In the genomic region with DNA sequence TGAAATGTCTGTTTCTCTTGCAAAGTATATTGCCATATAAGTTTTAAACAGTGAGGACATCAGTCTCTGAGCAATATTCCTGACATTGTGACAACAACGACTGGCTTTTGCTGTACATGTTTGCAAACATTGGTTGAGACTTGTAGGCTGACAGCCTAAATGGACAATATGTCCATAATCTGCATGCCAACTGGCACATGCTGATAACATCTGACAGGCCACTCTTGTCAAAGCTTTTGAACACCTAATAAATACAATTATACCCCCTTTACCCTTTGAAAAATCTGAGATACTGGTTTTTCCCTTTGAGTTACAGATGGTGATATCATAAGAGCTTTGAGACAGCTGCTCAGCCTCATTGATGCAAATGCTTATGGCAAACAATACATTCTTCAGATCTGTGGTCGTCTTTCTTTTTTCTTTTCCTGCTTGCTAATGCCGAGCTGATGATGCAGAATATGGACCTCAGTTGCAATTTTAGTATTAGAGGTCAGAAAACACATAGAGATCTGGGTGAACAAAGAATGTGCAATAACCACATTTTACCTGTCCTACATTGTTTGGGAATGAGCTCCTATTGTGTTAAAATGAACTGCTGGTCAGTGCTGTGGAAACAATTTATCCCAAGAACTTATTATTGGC, we compare ENCODE assay signal across 2 cellular contexts.
TF ChIP-seq lines count a peak whose summit lies in the region.

No MANE protein-coding gene starts in this region.

TF ChIP-seq in SK-N-SH, 30 proteins besides CTCF, POLR2A, EP300 and RAD21 (continued from another document):
- no peak for TF ChIP-seq MEF2A (IDR thresholded peaks at IDR 0.05; ENCODE audit: borderline replicate concordance, low read depth)
- peak; percentile 80; the same call in 1 of the 2 replicates for TF ChIP-seq MXI1 (IDR thresholded peaks at IDR 0.05; ENCODE audit: low read depth, low read length)
- peak; percentile 60; the same call in 1 of the 2 replicates for TF ChIP-seq FOXJ3 (CRISPR knock-in tag; IDR thresholded peaks at IDR 0.05)
- no peak for TF ChIP-seq NFIC (IDR thresholded peaks at IDR 0.05; ENCODE audit: borderline replicate concordance)
- TF ChIP-seq, protein P1, sequence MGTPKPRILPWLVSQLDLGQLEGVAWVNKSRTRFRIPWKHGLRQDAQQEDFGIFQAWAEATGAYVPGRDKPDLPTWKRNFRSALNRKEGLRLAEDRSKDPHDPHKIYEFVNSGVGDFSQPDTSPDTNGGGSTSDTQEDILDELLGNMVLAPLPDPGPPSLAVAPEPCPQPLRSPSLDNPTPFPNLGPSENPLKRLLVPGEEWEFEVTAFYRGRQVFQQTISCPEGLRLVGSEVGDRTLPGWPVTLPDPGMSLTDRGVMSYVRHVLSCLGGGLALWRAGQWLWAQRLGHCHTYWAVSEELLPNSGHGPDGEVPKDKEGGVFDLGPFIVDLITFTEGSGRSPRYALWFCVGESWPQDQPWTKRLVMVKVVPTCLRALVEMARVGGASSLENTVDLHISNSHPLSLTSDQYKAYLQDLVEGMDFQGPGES (IDR thresholded peaks at IDR 0.05; ENCODE audit: low read depth, low read length): no peak
- no peak for TF ChIP-seq FOXM1 (IDR thresholded peaks at IDR 0.05; ENCODE audit: low read depth)
- no peak for TF ChIP-seq ELF1 (IDR thresholded peaks at IDR 0.05)
- peak; percentile 94 for TF ChIP-seq GATA2 (CRISPR knock-in tag; IDR thresholded peaks at IDR 0.05)
- TF ChIP-seq RXRA (IDR thresholded peaks at IDR 0.05; ENCODE audit: borderline replicate concordance, low read depth): no peak
- peak; percentile 52 for TF ChIP-seq CHD2 (IDR thresholded peaks at IDR 0.05; ENCODE audit: low read length, partially characterized antibody)
- peak; percentile 63; the same call in 1 of the 2 replicates for TF ChIP-seq RFX5 (IDR thresholded peaks at IDR 0.05; ENCODE audit: low read length)
- no peak; the same call in 1 of the 2 replicates for TF ChIP-seq TCF12 (IDR thresholded peaks at IDR 0.05)
- no peak for TF ChIP-seq JUND (IDR thresholded peaks at IDR 0.05)
- no peak for TF ChIP-seq NRF1 (IDR thresholded peaks at IDR 0.05; ENCODE audit: low read depth, low read length)
- TF ChIP-seq RCOR1 (IDR thresholded peaks at IDR 0.05; ENCODE audit: low read length): peak; percentile 91
- TF ChIP-seq GABPA (IDR thresholded peaks at IDR 0.05; ENCODE audit: low read depth): no peak
- TF ChIP-seq EZH2phosphoT487 (IDR thresholded peaks at IDR 0.05; ENCODE audit: borderline replicate concordance, low read depth): no peak
- TF ChIP-seq, protein P2, sequence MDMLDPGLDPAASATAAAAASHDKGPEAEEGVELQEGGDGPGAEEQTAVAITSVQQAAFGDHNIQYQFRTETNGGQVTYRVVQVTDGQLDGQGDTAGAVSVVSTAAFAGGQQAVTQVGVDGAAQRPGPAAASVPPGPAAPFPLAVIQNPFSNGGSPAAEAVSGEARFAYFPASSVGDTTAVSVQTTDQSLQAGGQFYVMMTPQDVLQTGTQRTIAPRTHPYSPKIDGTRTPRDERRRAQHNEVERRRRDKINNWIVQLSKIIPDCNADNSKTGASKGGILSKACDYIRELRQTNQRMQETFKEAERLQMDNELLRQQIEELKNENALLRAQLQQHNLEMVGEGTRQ (IDR thresholded peaks at IDR 0.05; ENCODE audit: borderline replicate concordance, low read depth, low read length): no peak
- TF ChIP-seq, protein P3, sequence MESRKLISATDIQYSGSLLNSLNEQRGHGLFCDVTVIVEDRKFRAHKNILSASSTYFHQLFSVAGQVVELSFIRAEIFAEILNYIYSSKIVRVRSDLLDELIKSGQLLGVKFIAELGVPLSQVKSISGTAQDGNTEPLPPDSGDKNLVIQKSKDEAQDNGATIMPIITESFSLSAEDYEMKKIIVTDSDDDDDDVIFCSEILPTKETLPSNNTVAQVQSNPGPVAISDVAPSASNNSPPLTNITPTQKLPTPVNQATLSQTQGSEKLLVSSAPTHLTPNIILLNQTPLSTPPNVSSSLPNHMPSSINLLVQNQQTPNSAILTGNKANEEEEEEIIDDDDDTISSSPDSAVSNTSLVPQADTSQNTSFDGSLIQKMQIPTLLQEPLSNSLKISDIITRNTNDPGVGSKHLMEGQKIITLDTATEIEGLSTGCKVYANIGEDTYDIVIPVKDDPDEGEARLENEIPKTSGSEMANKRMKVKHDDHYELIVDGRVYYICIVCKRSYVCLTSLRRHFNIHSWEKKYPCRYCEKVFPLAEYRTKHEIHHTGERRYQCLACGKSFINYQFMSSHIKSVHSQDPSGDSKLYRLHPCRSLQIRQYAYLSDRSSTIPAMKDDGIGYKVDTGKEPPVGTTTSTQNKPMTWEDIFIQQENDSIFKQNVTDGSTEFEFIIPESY (IDR thresholded peaks at IDR 0.05; ENCODE audit: borderline replicate concordance, low read depth): no peak
- TF ChIP-seq POLR2AphosphoS5 (IDR thresholded peaks at IDR 0.05; ENCODE audit: low read depth, low read length): no peak
- TF ChIP-seq YY1 (IDR thresholded peaks at IDR 0.05; ENCODE audit: low read depth): no peak

TF ChIP-seq in SK-N-SH treated with all-trans-retinoic acid at 6 μM for 48 hours, 23 proteins besides CTCF, POLR2A, EP300 and RAD21 (continued from another document):
- TF ChIP-seq, protein P4, sequence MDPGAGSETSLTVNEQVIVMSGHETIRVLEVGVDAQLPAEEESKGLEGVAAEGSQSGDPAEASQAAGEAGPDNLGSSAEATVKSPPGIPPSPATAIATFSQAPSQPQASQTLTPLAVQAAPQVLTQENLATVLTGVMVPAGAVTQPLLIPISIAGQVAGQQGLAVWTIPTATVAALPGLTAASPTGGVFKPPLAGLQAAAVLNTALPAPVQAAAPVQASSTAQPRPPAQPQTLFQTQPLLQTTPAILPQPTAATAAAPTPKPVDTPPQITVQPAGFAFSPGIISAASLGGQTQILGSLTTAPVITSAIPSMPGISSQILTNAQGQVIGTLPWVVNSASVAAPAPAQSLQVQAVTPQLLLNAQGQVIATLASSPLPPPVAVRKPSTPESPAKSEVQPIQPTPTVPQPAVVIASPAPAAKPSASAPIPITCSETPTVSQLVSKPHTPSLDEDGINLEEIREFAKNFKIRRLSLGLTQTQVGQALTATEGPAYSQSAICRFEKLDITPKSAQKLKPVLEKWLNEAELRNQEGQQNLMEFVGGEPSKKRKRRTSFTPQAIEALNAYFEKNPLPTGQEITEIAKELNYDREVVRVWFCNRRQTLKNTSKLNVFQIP (CRISPR knock-in tag; IDR thresholded peaks at IDR 0.05; ENCODE audit: borderline replicate concordance, low read depth): no peak
- no peak for TF ChIP-seq TCF4 (CRISPR knock-in tag; IDR thresholded peaks at IDR 0.05; ENCODE audit: borderline replicate concordance)
- TF ChIP-seq SNAI2 (CRISPR knock-in tag; IDR thresholded peaks at IDR 0.05): no peak
- TF ChIP-seq PPARA (CRISPR knock-in tag; IDR thresholded peaks at IDR 0.05; ENCODE audit: borderline replicate concordance): no peak
- TF ChIP-seq, protein P5, sequence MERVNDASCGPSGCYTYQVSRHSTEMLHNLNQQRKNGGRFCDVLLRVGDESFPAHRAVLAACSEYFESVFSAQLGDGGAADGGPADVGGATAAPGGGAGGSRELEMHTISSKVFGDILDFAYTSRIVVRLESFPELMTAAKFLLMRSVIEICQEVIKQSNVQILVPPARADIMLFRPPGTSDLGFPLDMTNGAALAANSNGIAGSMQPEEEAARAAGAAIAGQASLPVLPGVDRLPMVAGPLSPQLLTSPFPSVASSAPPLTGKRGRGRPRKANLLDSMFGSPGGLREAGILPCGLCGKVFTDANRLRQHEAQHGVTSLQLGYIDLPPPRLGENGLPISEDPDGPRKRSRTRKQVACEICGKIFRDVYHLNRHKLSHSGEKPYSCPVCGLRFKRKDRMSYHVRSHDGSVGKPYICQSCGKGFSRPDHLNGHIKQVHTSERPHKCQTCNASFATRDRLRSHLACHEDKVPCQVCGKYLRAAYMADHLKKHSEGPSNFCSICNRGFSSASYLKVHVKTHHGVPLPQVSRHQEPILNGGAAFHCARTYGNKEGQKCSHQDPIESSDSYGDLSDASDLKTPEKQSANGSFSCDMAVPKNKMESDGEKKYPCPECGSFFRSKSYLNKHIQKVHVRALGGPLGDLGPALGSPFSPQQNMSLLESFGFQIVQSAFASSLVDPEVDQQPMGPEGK (CRISPR knock-in tag; IDR thresholded peaks at IDR 0.05; ENCODE audit: borderline replicate concordance): no peak
- no peak for TF ChIP-seq GLIS3 (CRISPR knock-in tag; IDR thresholded peaks at IDR 0.05)
- TF ChIP-seq ZNF8 (CRISPR knock-in tag; IDR thresholded peaks at IDR 0.05): no peak
- TF ChIP-seq ZFP30 (CRISPR knock-in tag; IDR thresholded peaks at IDR 0.05): no peak
- TF ChIP-seq ZC3H10 (CRISPR knock-in tag; IDR thresholded peaks at IDR 0.05): no peak
- no peak for TF ChIP-seq ESRRG (CRISPR knock-in tag; IDR thresholded peaks at IDR 0.05)
- TF ChIP-seq, protein P6, sequence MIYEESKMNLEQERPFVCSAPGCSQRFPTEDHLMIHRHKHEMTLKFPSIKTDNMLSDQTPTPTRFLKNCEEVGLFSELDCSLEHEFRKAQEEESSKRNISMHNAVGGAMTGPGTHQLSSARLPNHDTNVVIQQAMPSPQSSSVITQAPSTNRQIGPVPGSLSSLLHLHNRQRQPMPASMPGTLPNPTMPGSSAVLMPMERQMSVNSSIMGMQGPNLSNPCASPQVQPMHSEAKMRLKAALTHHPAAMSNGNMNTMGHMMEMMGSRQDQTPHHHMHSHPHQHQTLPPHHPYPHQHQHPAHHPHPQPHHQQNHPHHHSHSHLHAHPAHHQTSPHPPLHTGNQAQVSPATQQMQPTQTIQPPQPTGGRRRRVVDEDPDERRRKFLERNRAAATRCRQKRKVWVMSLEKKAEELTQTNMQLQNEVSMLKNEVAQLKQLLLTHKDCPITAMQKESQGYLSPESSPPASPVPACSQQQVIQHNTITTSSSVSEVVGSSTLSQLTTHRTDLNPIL (CRISPR knock-in tag; IDR thresholded peaks at IDR 0.05; ENCODE audit: low read depth): no peak
- no peak for TF ChIP-seq ZFP3 (CRISPR knock-in tag; IDR thresholded peaks at IDR 0.05)
- no peak for TF ChIP-seq CSDC2 (CRISPR knock-in tag; IDR thresholded peaks at IDR 0.05)
- TF ChIP-seq ZNF565 (CRISPR knock-in tag; conservative IDR thresholded peaks at IDR 0.05; ENCODE audit: low read depth): no peak
- TF ChIP-seq, protein P7, sequence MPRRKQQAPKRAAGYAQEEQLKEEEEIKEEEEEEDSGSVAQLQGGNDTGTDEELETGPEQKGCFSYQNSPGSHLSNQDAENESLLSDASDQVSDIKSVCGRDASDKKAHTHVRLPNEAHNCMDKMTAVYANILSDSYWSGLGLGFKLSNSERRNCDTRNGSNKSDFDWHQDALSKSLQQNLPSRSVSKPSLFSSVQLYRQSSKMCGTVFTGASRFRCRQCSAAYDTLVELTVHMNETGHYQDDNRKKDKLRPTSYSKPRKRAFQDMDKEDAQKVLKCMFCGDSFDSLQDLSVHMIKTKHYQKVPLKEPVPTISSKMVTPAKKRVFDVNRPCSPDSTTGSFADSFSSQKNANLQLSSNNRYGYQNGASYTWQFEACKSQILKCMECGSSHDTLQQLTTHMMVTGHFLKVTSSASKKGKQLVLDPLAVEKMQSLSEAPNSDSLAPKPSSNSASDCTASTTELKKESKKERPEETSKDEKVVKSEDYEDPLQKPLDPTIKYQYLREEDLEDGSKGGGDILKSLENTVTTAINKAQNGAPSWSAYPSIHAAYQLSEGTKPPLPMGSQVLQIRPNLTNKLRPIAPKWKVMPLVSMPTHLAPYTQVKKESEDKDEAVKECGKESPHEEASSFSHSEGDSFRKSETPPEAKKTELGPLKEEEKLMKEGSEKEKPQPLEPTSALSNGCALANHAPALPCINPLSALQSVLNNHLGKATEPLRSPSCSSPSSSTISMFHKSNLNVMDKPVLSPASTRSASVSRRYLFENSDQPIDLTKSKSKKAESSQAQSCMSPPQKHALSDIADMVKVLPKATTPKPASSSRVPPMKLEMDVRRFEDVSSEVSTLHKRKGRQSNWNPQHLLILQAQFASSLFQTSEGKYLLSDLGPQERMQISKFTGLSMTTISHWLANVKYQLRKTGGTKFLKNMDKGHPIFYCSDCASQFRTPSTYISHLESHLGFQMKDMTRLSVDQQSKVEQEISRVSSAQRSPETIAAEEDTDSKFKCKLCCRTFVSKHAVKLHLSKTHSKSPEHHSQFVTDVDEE (CRISPR knock-in tag; IDR thresholded peaks at IDR 0.05): no peak
- TF ChIP-seq, protein P8, sequence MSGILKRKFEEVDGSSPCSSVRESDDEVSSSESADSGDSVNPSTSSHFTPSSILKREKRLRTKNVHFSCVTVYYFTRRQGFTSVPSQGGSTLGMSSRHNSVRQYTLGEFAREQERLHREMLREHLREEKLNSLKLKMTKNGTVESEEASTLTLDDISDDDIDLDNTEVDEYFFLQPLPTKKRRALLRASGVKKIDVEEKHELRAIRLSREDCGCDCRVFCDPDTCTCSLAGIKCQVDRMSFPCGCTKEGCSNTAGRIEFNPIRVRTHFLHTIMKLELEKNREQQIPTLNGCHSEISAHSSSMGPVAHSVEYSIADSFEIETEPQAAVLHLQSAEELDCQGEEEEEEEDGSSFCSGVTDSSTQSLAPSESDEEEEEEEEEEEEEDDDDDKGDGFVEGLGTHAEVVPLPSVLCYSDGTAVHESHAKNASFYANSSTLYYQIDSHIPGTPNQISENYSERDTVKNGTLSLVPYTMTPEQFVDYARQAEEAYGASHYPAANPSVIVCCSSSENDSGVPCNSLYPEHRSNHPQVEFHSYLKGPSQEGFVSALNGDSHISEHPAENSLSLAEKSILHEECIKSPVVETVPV (CRISPR knock-in tag; IDR thresholded peaks at IDR 0.05): no peak
TF ChIP-seq in SK-N-SH treated with all-trans-retinoic acid at 6 μM for 48 hours: peak in this region for 0.
